In the genomic region with DNA sequence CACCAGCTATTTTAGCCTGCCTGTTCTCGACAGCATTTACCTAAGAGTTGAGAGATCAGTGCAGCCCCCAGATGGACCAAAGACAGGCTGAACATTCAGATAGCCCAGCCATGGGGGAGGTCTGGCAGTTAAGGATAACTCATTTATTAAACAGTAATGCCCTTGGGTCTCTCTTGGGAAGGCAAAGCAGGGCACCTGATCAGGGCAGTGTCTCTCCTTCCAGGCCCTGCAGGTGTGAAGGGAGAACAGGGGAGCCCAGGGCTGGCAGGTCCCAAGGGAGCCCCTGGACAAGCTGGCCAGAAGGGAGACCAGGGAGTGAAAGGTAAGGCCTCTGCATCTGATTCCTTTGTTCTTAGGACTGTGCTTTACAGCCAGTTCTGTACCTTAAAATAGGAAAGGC, we compare ENCODE assay signal across 38 cellular contexts. TPM values are rescaled to one million over a fixed set of nuclear protein-coding genes. Genes with fewer than 3 reads are reported as not detected.
"Had no signal": no experiment of that assay in that cellular context is flagged by ENCODE, and none has a peak within 500 bp of the region (broad histone marks: within the 10 kb centered on the region; RNA-seq: fewer than 3 reads in every experiment).

No MANE protein-coding gene starts in this region.

- DNase-seq: activated CD4-positive, alpha-beta T cell treated with anti-CD3 and anti-CD28 coated beads for 36 hours; activated CD4-positive, alpha-beta T cell treated with anti-CD3 and anti-CD28 coated beads, Interleukin-2, amount 10 ng/mL, durations not matched to agents 7 days and 5 days; activated CD4-positive, alpha-beta T cell treated with anti-CD3 and anti-CD28 coated beads, Interleukin-2, amount 50 U/mL, for 48 hours; activated CD8-positive, alpha-beta memory T cell treated with anti-CD3 and anti-CD28 coated beads, Interleukin-2, amount 50 U/mL, for 4 hours; activated gamma-delta T cell; activated naive CD4-positive, alpha-beta T cell treated with Interleukin-2 at 50 U/mL for 16 hours; activated naive CD8-positive, alpha-beta T cell treated with anti-CD3 and anti-CD28 coated beads, Interleukin-2, amount 10 ng/mL, durations not matched to agents 7 days and 5 days; amygdala; IMR-90; NCI-H1092 treated with DMSO at 0.1 percent for 48 hours; NCI-H1417; NCI-H146; NCI-H187; NCI-H2081; NCI-H2171 treated with DMSO at 0.1 percent for 48 hours; NCI-H2227 treated with DMSO at 0.1 percent for 48 hours; NCI-H446; NCI-H510A treated with DMSO at 0.1 percent for 48 hours; NCI-H69; NK-92 treated with Interleukin-12 subunit alpha and Interleukin-12 subunit beta, amount 100 ng/mL, for 24 hours; PC-3; RPMI8226; SHP77 treated with DMSO at 0.1 percent for 48 hours; SW 1271; T-helper 1 cell; T1000 had no signal

- H3K27ac ChIP-seq: ascending aorta, cardiac muscle cell, Peyer's patch had no signal

- H3K9me3 Mint-ChIP-seq: activated CD4-positive, alpha-beta T cell treated with anti-CD3 and anti-CD28 coated beads, Interleukin-2, amount 10 ng/mL, durations not matched to agents 7 days and 5 days; activated naive CD4-positive, alpha-beta T cell treated with anti-CD3 and anti-CD28 coated beads, Interleukin-2, amount 50 U/mL, for 24 hours; activated naive CD8-positive, alpha-beta T cell treated with anti-CD3 and anti-CD28 coated beads, Interleukin-2, amount 10 ng/mL, durations not matched to agents 7 days and 5 days; activated T-helper 2 cell treated with anti-CD3 and anti-CD28 coated beads, Interferon-gamma antibody, Interleukin-2, Interleukin-4, amounts not matched to agents 10 μg/mL and 5 μg/mL and 100 μg/mL, durations not matched to agents 14 hours and 24 hours and 36 hours; WTC11 had no signal

- H3K4me3 Mint-ChIP-seq: activated CD4-positive, alpha-beta T cell treated with anti-CD3 and anti-CD28 coated beads for 36 hours; activated CD4-positive, alpha-beta T cell treated with anti-CD3 and anti-CD28 coated beads, Interleukin-2, amount 10 ng/mL, durations not matched to agents 7 days and 5 days; activated naive CD4-positive, alpha-beta T cell treated with anti-CD3 and anti-CD28 coated beads, Interleukin-2, amount 50 U/mL, for 24 hours; activated naive CD8-positive, alpha-beta T cell treated with anti-CD3 and anti-CD28 coated beads, Interleukin-2, amount 10 ng/mL, durations not matched to agents 7 days and 5 days; WTC11 had no signal

- ATAC-seq: activated CD4-positive, alpha-beta T cell treated with anti-CD3 and anti-CD28 coated beads for 36 hours; activated CD4-positive, CD25-positive, alpha-beta regulatory T cell treated with anti-CD3 and anti-CD28 coated beads, Interleukin-2, amount 50 U/mL, for 24 hours; K562; PC-3; SK-N-SH treated with all-trans-retinoic acid at 6 μM for 48 hours; WTC11 had no signal

- H3K27ac Mint-ChIP-seq: activated CD4-positive, alpha-beta T cell treated with anti-CD3 and anti-CD28 coated beads for 36 hours; activated CD4-positive, alpha-beta T cell treated with anti-CD3 and anti-CD28 coated beads, Interleukin-2, amount 10 ng/mL, durations not matched to agents 7 days and 5 days; activated naive CD4-positive, alpha-beta T cell treated with anti-CD3 and anti-CD28 coated beads, Interleukin-2, amount 50 U/mL, for 24 hours; activated naive CD8-positive, alpha-beta T cell treated with anti-CD3 and anti-CD28 coated beads, Interleukin-2, amount 10 ng/mL, durations not matched to agents 7 days and 5 days; activated T-helper 2 cell treated with anti-CD3 and anti-CD28 coated beads, Interferon-gamma antibody, Interleukin-2, Interleukin-4, amounts not matched to agents 10 μg/mL and 5 μg/mL and 100 μg/mL, durations not matched to agents 14 hours and 24 hours and 36 hours; WTC11 had no signal

- H3K27me3 Mint-ChIP-seq: activated CD4-positive, alpha-beta T cell treated with anti-CD3 and anti-CD28 coated beads for 36 hours had no signal

- H3K36me3 ChIP-seq: ascending aorta, cardiac muscle cell, Peyer's patch had no signal

- H3K4me1 ChIP-seq: ascending aorta, Peyer's patch had no signal

- H3K4me1 Mint-ChIP-seq: WTC11 had no signal

- H3K4me3 ChIP-seq: ascending aorta, cardiac muscle cell, K562, Peyer's patch had no signal

- H3K9me3 ChIP-seq: ascending aorta, Peyer's patch had no signal

- H3K36me3 Mint-ChIP-seq: activated naive CD4-positive, alpha-beta T cell treated with anti-CD3 and anti-CD28 coated beads, Interleukin-2, amount 50 U/mL, for 24 hours; activated naive CD8-positive, alpha-beta T cell treated with anti-CD3 and anti-CD28 coated beads, Interleukin-2, amount 10 ng/mL, durations not matched to agents 7 days and 5 days; WTC11 had no signal

- H3K27me3 ChIP-seq: ascending aorta, Peyer's patch had no signal

RNA-seq across cellular contexts. Expression of a gene that starts 49.6 kb away (rescaled TPM):
- total RNA-seq: activated CD4-positive, alpha-beta T cell treated with anti-CD3 and anti-CD28 coated beads for 36 hours; activated CD4-positive, alpha-beta T cell treated with anti-CD3 and anti-CD28 coated beads, Interleukin-2, amount 10 ng/mL, durations not matched to agents 7 days and 5 days; activated T-helper 2 cell treated with anti-CD3 and anti-CD28 coated beads, Interferon-gamma antibody, Interleukin-2, Interleukin-4, amounts not matched to agents 10 μg/mL and 5 μg/mL and 100 μg/mL, durations not matched to agents 14 hours and 24 hours and 36 hours; cardiac muscle cell; IMR-90; M059J; PC-3; SK-MEL-5; T-helper 2 cell treated with Interferon-gamma antibody and Interleukin-4, amounts not matched to agents 100 ng/mL and 5 ng/mL, for 36 hours had no signal
